Comparison of ENCODE assay signal across 1 cellular context in the genomic region with DNA sequence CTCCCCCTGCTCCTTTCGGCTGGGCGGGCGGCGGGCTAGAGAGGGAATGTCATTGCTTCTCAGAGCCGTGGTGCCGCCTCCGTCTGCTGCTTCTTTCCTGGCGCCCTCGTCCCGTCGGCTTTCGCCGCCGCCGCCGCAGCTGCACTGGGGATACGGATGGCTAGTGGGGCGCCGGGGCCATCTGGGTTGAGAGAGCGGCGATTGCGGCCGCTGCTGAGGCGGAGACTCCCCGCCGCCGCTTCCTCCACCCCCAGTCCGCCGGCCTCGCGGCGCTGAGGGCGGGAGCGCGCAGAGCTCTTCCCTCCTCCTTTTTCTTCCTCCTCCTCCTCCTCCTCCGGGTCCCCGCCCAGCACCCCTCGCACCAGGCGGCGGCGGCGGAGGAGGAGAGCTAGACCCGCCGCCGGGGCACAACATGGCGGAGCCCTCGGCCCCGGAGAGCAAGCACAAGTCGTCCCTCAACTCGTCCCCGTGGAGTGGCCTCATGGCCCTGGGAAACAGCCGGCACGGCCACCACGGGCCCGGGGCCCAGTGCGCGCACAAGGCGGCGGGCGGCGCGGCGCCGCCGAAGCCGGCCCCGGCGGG.
TF ChIP-seq lines count a peak whose summit lies in the region.

A gene (plus strand): TSS at position 339 of the 582 bp plus-strand sequence. CDS start 74 bp downstream, at position 413.

TF ChIP-seq in K562, 482 proteins besides CTCF, POLR2A, EP300 and RAD21 (continued from another document and continues in another):
- TF ChIP-seq, protein P1, sequence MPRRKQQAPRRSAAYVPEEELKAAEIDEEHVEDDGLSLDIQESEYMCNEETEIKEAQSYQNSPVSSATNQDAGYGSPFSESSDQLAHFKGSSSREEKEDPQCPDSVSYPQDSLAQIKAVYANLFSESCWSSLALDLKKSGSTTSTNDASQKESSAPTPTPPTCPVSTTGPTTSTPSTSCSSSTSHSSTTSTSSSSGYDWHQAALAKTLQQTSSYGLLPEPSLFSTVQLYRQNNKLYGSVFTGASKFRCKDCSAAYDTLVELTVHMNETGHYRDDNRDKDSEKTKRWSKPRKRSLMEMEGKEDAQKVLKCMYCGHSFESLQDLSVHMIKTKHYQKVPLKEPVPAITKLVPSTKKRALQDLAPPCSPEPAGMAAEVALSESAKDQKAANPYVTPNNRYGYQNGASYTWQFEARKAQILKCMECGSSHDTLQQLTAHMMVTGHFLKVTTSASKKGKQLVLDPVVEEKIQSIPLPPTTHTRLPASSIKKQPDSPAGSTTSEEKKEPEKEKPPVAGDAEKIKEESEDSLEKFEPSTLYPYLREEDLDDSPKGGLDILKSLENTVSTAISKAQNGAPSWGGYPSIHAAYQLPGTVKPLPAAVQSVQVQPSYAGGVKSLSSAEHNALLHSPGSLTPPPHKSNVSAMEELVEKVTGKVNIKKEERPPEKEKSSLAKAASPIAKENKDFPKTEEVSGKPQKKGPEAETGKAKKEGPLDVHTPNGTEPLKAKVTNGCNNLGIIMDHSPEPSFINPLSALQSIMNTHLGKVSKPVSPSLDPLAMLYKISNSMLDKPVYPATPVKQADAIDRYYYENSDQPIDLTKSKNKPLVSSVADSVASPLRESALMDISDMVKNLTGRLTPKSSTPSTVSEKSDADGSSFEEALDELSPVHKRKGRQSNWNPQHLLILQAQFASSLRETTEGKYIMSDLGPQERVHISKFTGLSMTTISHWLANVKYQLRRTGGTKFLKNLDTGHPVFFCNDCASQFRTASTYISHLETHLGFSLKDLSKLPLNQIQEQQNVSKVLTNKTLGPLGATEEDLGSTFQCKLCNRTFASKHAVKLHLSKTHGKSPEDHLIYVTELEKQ (CRISPR knock-in tag; IDR thresholded peaks at IDR 0.05), result no peak
- peak; percentile 10; the same call in 1 of the 2 replicates for TF ChIP-seq BCOR (IDR thresholded peaks at IDR 0.05)
- TF ChIP-seq, protein P2, sequence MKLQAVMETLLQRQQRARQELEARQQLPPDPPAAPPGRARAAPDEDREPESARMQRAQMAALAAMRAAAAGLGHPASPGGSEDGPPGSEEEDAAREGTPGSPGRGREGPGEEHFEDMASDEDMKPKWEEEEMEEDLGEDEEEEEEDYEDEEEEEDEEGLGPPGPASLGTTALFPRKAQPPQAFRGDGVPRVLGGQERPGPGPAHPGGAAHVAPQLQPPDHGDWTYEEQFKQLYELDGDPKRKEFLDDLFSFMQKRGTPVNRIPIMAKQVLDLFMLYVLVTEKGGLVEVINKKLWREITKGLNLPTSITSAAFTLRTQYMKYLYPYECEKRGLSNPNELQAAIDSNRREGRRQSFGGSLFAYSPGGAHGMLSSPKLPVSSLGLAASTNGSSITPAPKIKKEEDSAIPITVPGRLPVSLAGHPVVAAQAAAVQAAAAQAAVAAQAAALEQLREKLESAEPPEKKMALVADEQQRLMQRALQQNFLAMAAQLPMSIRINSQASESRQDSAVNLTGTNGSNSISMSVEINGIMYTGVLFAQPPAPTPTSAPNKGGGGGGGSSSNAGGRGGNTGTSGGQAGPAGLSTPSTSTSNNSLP (IDR thresholded peaks at IDR 0.05; ENCODE audit: borderline replicate concordance, low read depth, low read length), result no peak
- peak; percentile 62; the same call in 1 of the 2 replicates for TF ChIP-seq TCF7 (IDR thresholded peaks at IDR 0.05; ENCODE audit: borderline replicate concordance)
- peak; percentile 69; the same call in 1 of the 2 replicates for TF ChIP-seq HLTF (IDR thresholded peaks at IDR 0.05)
- no peak for TF ChIP-seq RFX1 (IDR thresholded peaks at IDR 0.05)
- TF ChIP-seq ZNF143 (CRISPR knock-in tag; IDR thresholded peaks at IDR 0.05), result no peak
- TF ChIP-seq SP1 (CRISPR knock-in tag; IDR thresholded peaks at IDR 0.05), result 0 out of 2 replicates have a peak, but pooled peaks have one; percentile 14
- no peak for TF ChIP-seq MCM7 (IDR thresholded peaks at IDR 0.05)
- no peak for TF ChIP-seq NFIX (CRISPR knock-in tag; IDR thresholded peaks at IDR 0.05; ENCODE audit: low read depth)
- TF ChIP-seq NFIC (IDR thresholded peaks at IDR 0.05), result no peak
- TF ChIP-seq ZBTB1 (CRISPR knock-in tag; IDR thresholded peaks at IDR 0.05; ENCODE audit: borderline replicate concordance, low read depth), result 0 out of 2 replicates have a peak, but pooled peaks have one; percentile 47
- TF ChIP-seq, protein P3, sequence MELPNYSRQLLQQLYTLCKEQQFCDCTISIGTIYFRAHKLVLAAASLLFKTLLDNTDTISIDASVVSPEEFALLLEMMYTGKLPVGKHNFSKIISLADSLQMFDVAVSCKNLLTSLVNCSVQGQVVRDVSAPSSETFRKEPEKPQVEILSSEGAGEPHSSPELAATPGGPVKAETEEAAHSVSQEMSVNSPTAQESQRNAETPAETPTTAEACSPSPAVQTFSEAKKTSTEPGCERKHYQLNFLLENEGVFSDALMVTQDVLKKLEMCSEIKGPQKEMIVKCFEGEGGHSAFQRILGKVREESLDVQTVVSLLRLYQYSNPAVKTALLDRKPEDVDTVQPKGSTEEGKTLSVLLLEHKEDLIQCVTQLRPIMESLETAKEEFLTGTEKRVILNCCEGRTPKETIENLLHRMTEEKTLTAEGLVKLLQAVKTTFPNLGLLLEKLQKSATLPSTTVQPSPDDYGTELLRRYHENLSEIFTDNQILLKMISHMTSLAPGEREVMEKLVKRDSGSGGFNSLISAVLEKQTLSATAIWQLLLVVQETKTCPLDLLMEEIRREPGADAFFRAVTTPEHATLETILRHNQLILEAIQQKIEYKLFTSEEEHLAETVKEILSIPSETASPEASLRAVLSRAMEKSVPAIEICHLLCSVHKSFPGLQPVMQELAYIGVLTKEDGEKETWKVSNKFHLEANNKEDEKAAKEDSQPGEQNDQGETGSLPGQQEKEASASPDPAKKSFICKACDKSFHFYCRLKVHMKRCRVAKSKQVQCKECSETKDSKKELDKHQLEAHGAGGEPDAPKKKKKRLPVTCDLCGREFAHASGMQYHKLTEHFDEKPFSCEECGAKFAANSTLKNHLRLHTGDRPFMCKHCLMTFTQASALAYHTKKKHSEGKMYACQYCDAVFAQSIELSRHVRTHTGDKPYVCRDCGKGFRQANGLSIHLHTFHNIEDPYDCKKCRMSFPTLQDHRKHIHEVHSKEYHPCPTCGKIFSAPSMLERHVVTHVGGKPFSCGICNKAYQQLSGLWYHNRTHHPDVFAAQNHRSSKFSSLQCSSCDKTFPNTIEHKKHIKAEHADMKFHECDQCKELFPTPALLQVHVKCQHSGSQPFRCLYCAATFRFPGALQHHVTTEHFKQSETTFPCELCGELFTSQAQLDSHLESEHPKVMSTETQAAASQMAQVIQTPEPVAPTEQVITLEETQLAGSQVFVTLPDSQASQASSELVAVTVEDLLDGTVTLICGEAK (IDR thresholded peaks at IDR 0.05), result no peak
- TF ChIP-seq, protein P3 (CRISPR knock-in tag; IDR thresholded peaks at IDR 0.05), result 0 out of 2 replicates have a peak, but pooled peaks have one; percentile 3
- TF ChIP-seq ARNT (IDR thresholded peaks at IDR 0.05), result no peak
- TF ChIP-seq ILF3 (IDR thresholded peaks at IDR 0.05; ENCODE audit: borderline replicate concordance), result no peak; the same call in 1 of the 2 replicates
- no peak for TF ChIP-seq RFX5 (IDR thresholded peaks at IDR 0.05; ENCODE audit: low read depth, low read length)
- peak; percentile 78 for TF ChIP-seq ZFX (CRISPR knock-in tag; IDR thresholded peaks at IDR 0.05)
- TF ChIP-seq, protein P4, sequence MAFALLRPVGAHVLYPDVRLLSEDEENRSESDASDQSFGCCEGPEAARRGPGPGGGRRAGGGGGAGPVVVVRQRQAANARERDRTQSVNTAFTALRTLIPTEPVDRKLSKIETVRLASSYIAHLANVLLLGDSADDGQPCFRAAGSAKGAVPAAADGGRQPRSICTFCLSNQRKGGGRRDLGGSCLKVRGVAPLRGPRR (CRISPR knock-in tag; IDR thresholded peaks at IDR 0.05), result no peak
- TF ChIP-seq NR2F6 (CRISPR knock-in tag; IDR thresholded peaks at IDR 0.05), result 0 out of 2 replicates have a peak, but pooled peaks have one; percentile 42
- no peak for TF ChIP-seq KAT7 (CRISPR knock-in tag; IDR thresholded peaks at IDR 0.05; ENCODE audit: borderline replicate concordance)
- TF ChIP-seq POLR2AphosphoS2 (IDR thresholded peaks at IDR 0.05; ENCODE audit: low read length), result no peak
- TF ChIP-seq, protein P5, sequence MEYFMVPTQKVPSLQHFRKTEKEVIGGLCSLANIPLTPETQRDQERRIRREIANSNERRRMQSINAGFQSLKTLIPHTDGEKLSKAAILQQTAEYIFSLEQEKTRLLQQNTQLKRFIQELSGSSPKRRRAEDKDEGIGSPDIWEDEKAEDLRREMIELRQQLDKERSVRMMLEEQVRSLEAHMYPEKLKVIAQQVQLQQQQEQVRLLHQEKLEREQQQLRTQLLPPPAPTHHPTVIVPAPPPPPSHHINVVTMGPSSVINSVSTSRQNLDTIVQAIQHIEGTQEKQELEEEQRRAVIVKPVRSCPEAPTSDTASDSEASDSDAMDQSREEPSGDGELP (CRISPR knock-in tag; IDR thresholded peaks at IDR 0.05; ENCODE audit: borderline replicate concordance), result peak; percentile 60
- peak; percentile 91 for TF ChIP-seq ZNF830 (CRISPR knock-in tag; IDR thresholded peaks at IDR 0.05)
- no peak for TF ChIP-seq CHD1 (IDR thresholded peaks at IDR 0.05; ENCODE audit: low read length)
- TF ChIP-seq, protein P6, sequence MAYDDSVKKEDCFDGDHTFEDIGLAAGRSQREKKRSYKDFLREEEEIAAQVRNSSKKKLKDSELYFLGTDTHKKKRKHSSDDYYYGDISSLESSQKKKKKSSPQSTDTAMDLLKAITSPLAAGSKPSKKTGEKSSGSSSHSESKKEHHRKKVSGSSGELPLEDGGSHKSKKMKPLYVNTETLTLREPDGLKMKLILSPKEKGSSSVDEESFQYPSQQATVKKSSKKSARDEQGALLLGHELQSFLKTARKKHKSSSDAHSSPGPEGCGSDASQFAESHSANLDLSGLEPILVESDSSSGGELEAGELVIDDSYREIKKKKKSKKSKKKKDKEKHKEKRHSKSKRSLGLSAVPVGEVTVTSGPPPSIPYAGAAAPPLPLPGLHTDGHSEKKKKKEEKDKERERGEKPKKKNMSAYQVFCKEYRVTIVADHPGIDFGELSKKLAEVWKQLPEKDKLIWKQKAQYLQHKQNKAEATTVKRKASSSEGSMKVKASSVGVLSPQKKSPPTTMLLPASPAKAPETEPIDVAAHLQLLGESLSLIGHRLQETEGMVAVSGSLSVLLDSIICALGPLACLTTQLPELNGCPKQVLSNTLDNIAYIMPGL (CRISPR knock-in tag; IDR thresholded peaks at IDR 0.05), result no peak; the same call in 1 of the 2 replicates
- no peak for TF ChIP-seq MYNN (IDR thresholded peaks at IDR 0.05)
- TF ChIP-seq MYNN (CRISPR knock-in tag; IDR thresholded peaks at IDR 0.05), result no peak
- TF ChIP-seq HNRNPH1 (optimal IDR thresholded peaks at IDR 0.05; ENCODE audit: low read depth, low read length), result no peak
- TF ChIP-seq PHF8 (IDR thresholded peaks at IDR 0.05; ENCODE audit: borderline replicate concordance, low read length), result peak; percentile 76; the same call in 1 of the 2 replicates
- no peak for TF ChIP-seq ZNF239 (CRISPR knock-in tag; IDR thresholded peaks at IDR 0.05)
- TF ChIP-seq ARID1B (IDR thresholded peaks at IDR 0.05), result no peak
- TF ChIP-seq, protein P7, sequence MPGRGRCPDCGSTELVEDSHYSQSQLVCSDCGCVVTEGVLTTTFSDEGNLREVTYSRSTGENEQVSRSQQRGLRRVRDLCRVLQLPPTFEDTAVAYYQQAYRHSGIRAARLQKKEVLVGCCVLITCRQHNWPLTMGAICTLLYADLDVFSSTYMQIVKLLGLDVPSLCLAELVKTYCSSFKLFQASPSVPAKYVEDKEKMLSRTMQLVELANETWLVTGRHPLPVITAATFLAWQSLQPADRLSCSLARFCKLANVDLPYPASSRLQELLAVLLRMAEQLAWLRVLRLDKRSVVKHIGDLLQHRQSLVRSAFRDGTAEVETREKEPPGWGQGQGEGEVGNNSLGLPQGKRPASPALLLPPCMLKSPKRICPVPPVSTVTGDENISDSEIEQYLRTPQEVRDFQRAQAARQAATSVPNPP (IDR thresholded peaks at IDR 0.05; ENCODE audit: borderline replicate concordance, insufficient read depth, insufficient read length), result no peak
- no peak for TF ChIP-seq CEBPB (tag; IDR thresholded peaks at IDR 0.05)
- TF ChIP-seq, protein P8, sequence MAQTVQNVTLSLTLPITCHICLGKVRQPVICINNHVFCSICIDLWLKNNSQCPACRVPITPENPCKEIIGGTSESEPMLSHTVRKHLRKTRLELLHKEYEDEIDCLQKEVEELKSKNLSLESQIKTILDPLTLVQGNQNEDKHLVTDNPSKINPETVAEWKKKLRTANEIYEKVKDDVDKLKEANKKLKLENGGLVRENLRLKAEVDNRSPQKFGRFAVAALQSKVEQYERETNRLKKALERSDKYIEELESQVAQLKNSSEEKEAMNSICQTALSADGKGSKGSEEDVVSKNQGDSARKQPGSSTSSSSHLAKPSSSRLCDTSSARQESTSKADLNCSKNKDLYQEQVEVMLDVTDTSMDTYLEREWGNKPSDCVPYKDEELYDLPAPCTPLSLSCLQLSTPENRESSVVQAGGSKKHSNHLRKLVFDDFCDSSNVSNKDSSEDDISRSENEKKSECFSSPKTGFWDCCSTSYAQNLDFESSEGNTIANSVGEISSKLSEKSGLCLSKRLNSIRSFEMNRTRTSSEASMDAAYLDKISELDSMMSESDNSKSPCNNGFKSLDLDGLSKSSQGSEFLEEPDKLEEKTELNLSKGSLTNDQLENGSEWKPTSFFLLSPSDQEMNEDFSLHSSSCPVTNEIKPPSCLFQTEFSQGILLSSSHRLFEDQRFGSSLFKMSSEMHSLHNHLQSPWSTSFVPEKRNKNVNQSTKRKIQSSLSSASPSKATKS (CRISPR knock-in tag; IDR thresholded peaks at IDR 0.05), result no peak
